In the genomic region with DNA sequence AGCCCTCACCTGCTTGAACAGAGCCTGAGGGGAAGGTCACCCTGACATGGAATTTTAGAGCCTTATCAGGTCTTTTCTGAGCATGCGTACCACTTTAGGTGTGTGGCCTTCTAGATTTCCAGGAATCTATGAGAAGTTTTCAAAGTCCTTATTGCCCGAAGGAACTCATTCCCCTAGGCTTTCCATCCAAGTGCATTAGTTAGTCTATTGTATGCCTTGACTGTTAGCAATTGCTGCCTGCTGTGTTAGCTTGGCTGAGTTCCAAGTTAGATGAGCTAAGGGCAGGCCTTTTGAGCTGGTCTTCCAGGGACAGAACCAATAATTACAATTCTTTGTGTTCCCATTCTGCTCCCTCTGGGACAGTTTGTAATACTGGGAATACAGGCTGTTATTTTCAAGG, we compare ENCODE assay signal across 8 cellular contexts. TPM values are rescaled to one million over a fixed set of nuclear protein-coding genes. Genes with fewer than 3 reads are reported as not detected.
DNase-seq lines count a peak whose midpoint lies in the region; ATAC-seq and TF ChIP-seq lines count a peak whose summit lies in the region.

No MANE protein-coding gene starts in this region.

- H4K20me1 ChIP-seq in fibroblast of lung (ENCODE audit: control insufficient read depth, extremely low read depth, insufficient read depth, low read length): no peaks in the 10 kb centered on the region

- H3K4me3 Mint-ChIP-seq in activated T-cell treated with anti-CD3 and anti-CD28 coated beads, Interleukin-2, amount 50 U/mL, for 24 hours: no peak overlapping the region

- no peak overlapping the region for H3K27ac ChIP-seq in HEK293 (ENCODE audit: extremely low read depth, low read depth, low read length)
- no peak overlapping the region for H3K27ac ChIP-seq in fibroblast of lung (ENCODE audit: insufficient read depth, low read length)

- ATAC-seq in HG02884 (IDR thresholded peaks at IDR 0.05; ENCODE audit: unreplicated experiment): no peak

- peak; percentile 23 for DNase-seq in NCI-H526 treated with DMSO at 0.1 percent for 48 hours (lab: John Stamatoyannopoulos, UW)
- peak; percentile 42 to 78 for DNase-seq in fibroblast of lung (ENCODE audit: low read depth in 2 of 2)
- DNase-seq in occipital lobe (lab: John Stamatoyannopoulos, UW): peak; percentile 46
- no peak for DNase-seq in mucosa of gallbladder (ENCODE audit: low spot score)
- no peak for DNase-seq in activated T-cell treated with anti-CD3 and anti-CD28 coated beads, Interleukin-2, amount 50 U/mL, for 24 hours
- no peak for DNase-seq in KG1 (lab: John Stamatoyannopoulos, UW)

- POLR2A ChIA-PET in HEK293 (lab: Yijun Ruan, JAX): interaction anchor here (0.6 to 0.9 kb wide), 3 partner anchors 10 to 66 kb away, joined by 3 to 6 read pairs (median 3); a partner anchor contains a TSS

- TF ChIP-seq CTCF in HEK293 (tag by site-specific recombination; IDR thresholded peaks at IDR 0.05) (no peak), fibroblast of lung (conservative IDR thresholded peaks at IDR 0.05 in 1 of 2, IDR thresholded peaks at IDR 0.05 in 1 of 2; ENCODE audit: low read depth in 1 of 2, low read length in 2 of 2) (no peak)

- H3K27me3 Mint-ChIP-seq in activated T-cell treated with anti-CD3 and anti-CD28 coated beads, Interleukin-2, amount 50 U/mL, for 24 hours: peaks cover 2% of the 10 kb centered on the region

- no peak overlapping the region for H2AFZ ChIP-seq in fibroblast of lung (ENCODE audit: low read length)

- H3K4me1 Mint-ChIP-seq in activated T-cell treated with anti-CD3 and anti-CD28 coated beads, Interleukin-2, amount 50 U/mL, for 24 hours (ENCODE audit: low read depth): no peaks in the 10 kb centered on the region

- no peaks in the 10 kb centered on the region for H3K9me3 ChIP-seq in HEK293 (ENCODE audit: control insufficient read depth, insufficient read depth, low read depth, low read length)
- no peaks in the 10 kb centered on the region for H3K9me3 ChIP-seq in fibroblast of lung (ENCODE audit: control insufficient read depth, insufficient read depth, low read depth, low read length)

- no peaks in the 10 kb centered on the region for H3K27me3 ChIP-seq in fibroblast of lung (ENCODE audit: control insufficient read depth, insufficient read depth, low read length)

- CTCF ChIA-PET in HEK293 (lab: Yijun Ruan, JAX): interaction anchor here (0.5 to 5.7 kb wide), 10 partner anchors 30 to 273 kb away, joined by 3 to 45 read pairs (median 3); a partner anchor contains a TSS

- H3K4me1 ChIP-seq in HEK293 (ENCODE audit: control insufficient read depth, insufficient read depth, low read length): peaks cover 10% of the 10 kb centered on the region
- H3K4me1 ChIP-seq in fibroblast of lung (ENCODE audit: control insufficient read depth, extremely low read depth, insufficient read depth, low read length): no peaks in the 10 kb centered on the region

- H3K4me3 ChIP-seq in HEK293 (ENCODE audit: low read depth, low read length): no peak overlapping the region
- no peak overlapping the region for H3K4me3 ChIP-seq in fibroblast of lung (replicated peaks in 1 of 4; ENCODE audit: control extremely low read depth in 1 of 4, insufficient read depth in 1 of 4, low read depth in 3 of 4, low read length in 4 of 4)

- H3K4me2 ChIP-seq in fibroblast of lung (ENCODE audit: extremely low read depth, insufficient read depth, low read length): no peak overlapping the region

- no peaks in the 10 kb centered on the region for H3K9me3 Mint-ChIP-seq in activated T-cell treated with anti-CD3 and anti-CD28 coated beads, Interleukin-2, amount 50 U/mL, for 24 hours

- H3K36me3 Mint-ChIP-seq in activated T-cell treated with anti-CD3 and anti-CD28 coated beads, Interleukin-2, amount 50 U/mL, for 24 hours (ENCODE audit: low read depth): no peaks in the 10 kb centered on the region

- H3K36me3 ChIP-seq in HEK293 (ENCODE audit: control insufficient read depth in 2 of 2, insufficient read depth in 1 of 2, low read length in 2 of 2) (no peaks in the 10 kb centered on the region), fibroblast of lung (ENCODE audit: control insufficient read depth, insufficient read depth, low read length) (no peaks in the 10 kb centered on the region)

- H3K79me2 ChIP-seq in fibroblast of lung (ENCODE audit: control insufficient read depth, insufficient read depth, low read length): no peaks in the 10 kb centered on the region

- no peak overlapping the region for H3K27ac Mint-ChIP-seq in activated T-cell treated with anti-CD3 and anti-CD28 coated beads, Interleukin-2, amount 50 U/mL, for 24 hours

- no peak overlapping the region for H3K9ac ChIP-seq in fibroblast of lung (ENCODE audit: insufficient read depth, low read length)

TF ChIP-seq in HEK293, 187 proteins besides CTCF, POLR2A, EP300 and RAD21:
- no peak for TF ChIP-seq ZNF175 (tag by site-specific recombination; IDR thresholded peaks at IDR 0.05)
- TF ChIP-seq ZNF341 (tag by site-specific recombination; IDR thresholded peaks at IDR 0.05; ENCODE audit: low read depth): 0 out of 2 replicates have a peak, but pooled peaks have one; percentile 12
- no peak for TF ChIP-seq SETDB1 (IDR thresholded peaks at IDR 0.05; ENCODE audit: insufficient read length, low read length)
- TF ChIP-seq ZNF600 (tag by site-specific recombination; IDR thresholded peaks at IDR 0.05): 0 out of 2 replicates have a peak, but pooled peaks have one; percentile 49
- peak; percentile 46; the same call in 1 of the 2 replicates for TF ChIP-seq FEZF1 (tag by site-specific recombination; IDR thresholded peaks at IDR 0.05)
- TF ChIP-seq TRIM28 (IDR thresholded peaks at IDR 0.05; ENCODE audit: borderline replicate concordance, low read length): peak; percentile 84; the same call in 1 of the 2 replicates
- no peak for TF ChIP-seq REPIN1 (tag by site-specific recombination; IDR thresholded peaks at IDR 0.05; ENCODE audit: low read depth)
- TF ChIP-seq ZBTB17 (tag by site-specific recombination; IDR thresholded peaks at IDR 0.05): peak; percentile 44; the same call in 1 of the 2 replicates
- peak; percentile 75; the same call in 1 of the 2 replicates for TF ChIP-seq IKZF3 (tag by site-specific recombination; IDR thresholded peaks at IDR 0.05)
- TF ChIP-seq ZIC2 (tag by site-specific recombination; IDR thresholded peaks at IDR 0.05): 0 out of 2 replicates have a peak, but pooled peaks have one; percentile 22
- peak; percentile 87 for TF ChIP-seq SP7 (tag by site-specific recombination; IDR thresholded peaks at IDR 0.05)
- TF ChIP-seq ZNF664 (tag by site-specific recombination; IDR thresholded peaks at IDR 0.05): 0 out of 2 replicates have a peak, but pooled peaks have one; percentile 42

RNA-seq across cellular contexts. Expression of a gene that starts 30.8 kb away (rescaled TPM):
- total RNA-seq in fibroblast of lung (46.7 and 54.2 TPM in 2 replicates), occipital lobe (177 TPM), mucosa of gallbladder (95.8 TPM)
- polyA plus RNA-seq in fibroblast of lung: 37.4 and 48.2 TPM in 2 replicates
- 25.7 and 32.9 TPM in 2 replicates for polyA plus RNA-seq in fibroblast of lung (2012)
- 66.5 and 88.6 TPM in 2 replicates for polyA minus RNA-seq in fibroblast of lung (ENCODE audit: low replicate concordance)

Comparison
In these comparisons a context has a peak if more than half of its experiments do, and no peak if none do; other contexts are left out.
1. DNase-seq: peak in NCI-H526 treated with DMSO at 0.1 percent for 48 hours (single experiment), fibroblast of lung (2 of 2) and occipital lobe (single experiment); none in mucosa of gallbladder (single experiment), activated T-cell treated with anti-CD3 and anti-CD28 coated beads, Interleukin-2, amount 50 U/mL, for 24 hours (single experiment) and KG1 (single experiment).